Comparison of ENCODE assay signal across 1 cellular context in genomic region chr5:57298295-57298984, GRCh38.
A peak's percentile ranks its signal among the peaks of the same experiment; 100 is the strongest.
TF ChIP-seq lines count a peak whose summit lies in the region.

No MANE protein-coding gene starts in this region.

TF ChIP-seq in HepG2, 621 proteins besides CTCF, POLR2A, EP300 and RAD21 (continued from another document):
- TF ChIP-seq GATAD2A (CRISPR knock-in tag; IDR thresholded peaks at IDR 0.05) (peak; percentile 11; the same call in 1 of the 2 replicates), PRDM15 (CRISPR knock-in tag; IDR thresholded peaks at IDR 0.05) (no peak), ZNF142 (CRISPR knock-in tag; IDR thresholded peaks at IDR 0.05) (no peak), ASH2L (IDR thresholded peaks at IDR 0.05; ENCODE audit: insufficient read length, low read depth, low read length) (no peak), ZNF276 (CRISPR knock-in tag; IDR thresholded peaks at IDR 0.05; ENCODE audit: low read depth) (no peak), HNF4G (IDR thresholded peaks at IDR 0.05; ENCODE audit: borderline replicate concordance, low read depth, low read length) (peak; percentile 57), HNF4G (CRISPR knock-in tag; IDR thresholded peaks at IDR 0.05; ENCODE audit: borderline replicate concordance, low read depth) (no peak), ZNF18 (CRISPR knock-in tag; IDR thresholded peaks at IDR 0.05; ENCODE audit: insufficient replicate concordance) (no peak), KLF9 (CRISPR knock-in tag; IDR thresholded peaks at IDR 0.05; ENCODE audit: low read depth) (no peak), ZMYM4 (CRISPR knock-in tag; IDR thresholded peaks at IDR 0.05) (no peak), RFX1 (IDR thresholded peaks at IDR 0.05) (no peak), YEATS2 (CRISPR knock-in tag; IDR thresholded peaks at IDR 0.05; ENCODE audit: borderline replicate concordance) (no peak)
- TF ChIP-seq, protein P1, sequence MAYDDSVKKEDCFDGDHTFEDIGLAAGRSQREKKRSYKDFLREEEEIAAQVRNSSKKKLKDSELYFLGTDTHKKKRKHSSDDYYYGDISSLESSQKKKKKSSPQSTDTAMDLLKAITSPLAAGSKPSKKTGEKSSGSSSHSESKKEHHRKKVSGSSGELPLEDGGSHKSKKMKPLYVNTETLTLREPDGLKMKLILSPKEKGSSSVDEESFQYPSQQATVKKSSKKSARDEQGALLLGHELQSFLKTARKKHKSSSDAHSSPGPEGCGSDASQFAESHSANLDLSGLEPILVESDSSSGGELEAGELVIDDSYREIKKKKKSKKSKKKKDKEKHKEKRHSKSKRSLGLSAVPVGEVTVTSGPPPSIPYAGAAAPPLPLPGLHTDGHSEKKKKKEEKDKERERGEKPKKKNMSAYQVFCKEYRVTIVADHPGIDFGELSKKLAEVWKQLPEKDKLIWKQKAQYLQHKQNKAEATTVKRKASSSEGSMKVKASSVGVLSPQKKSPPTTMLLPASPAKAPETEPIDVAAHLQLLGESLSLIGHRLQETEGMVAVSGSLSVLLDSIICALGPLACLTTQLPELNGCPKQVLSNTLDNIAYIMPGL (CRISPR knock-in tag; IDR thresholded peaks at IDR 0.05; ENCODE audit: borderline replicate concordance in 1 of 2, low read depth in 1 of 2): 0 out of 4 replicates have a peak, but pooled peaks of 1 of the 2 experiments have one; percentile 47
- TF ChIP-seq, protein P2, sequence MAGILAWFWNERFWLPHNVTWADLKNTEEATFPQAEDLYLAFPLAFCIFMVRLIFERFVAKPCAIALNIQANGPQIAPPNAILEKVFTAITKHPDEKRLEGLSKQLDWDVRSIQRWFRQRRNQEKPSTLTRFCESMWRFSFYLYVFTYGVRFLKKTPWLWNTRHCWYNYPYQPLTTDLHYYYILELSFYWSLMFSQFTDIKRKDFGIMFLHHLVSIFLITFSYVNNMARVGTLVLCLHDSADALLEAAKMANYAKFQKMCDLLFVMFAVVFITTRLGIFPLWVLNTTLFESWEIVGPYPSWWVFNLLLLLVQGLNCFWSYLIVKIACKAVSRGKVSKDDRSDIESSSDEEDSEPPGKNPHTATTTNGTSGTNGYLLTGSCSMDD (CRISPR knock-in tag; IDR thresholded peaks at IDR 0.05): no peak
- TF ChIP-seq, protein P3, sequence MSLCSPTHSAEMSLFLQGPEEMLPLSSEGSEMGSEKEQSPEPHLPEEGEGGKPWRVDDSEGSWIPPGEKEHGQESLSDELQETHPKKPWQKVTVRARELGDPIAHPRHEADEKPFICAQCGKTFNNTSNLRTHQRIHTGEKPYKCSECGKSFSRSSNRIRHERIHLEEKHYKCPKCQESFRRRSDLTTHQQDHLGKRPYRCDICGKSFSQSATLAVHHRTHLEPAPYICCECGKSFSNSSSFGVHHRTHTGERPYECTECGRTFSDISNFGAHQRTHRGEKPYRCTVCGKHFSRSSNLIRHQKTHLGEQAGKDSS (CRISPR knock-in tag; IDR thresholded peaks at IDR 0.05; ENCODE audit: borderline replicate concordance, low read depth): no peak
- TF ChIP-seq, protein P4, sequence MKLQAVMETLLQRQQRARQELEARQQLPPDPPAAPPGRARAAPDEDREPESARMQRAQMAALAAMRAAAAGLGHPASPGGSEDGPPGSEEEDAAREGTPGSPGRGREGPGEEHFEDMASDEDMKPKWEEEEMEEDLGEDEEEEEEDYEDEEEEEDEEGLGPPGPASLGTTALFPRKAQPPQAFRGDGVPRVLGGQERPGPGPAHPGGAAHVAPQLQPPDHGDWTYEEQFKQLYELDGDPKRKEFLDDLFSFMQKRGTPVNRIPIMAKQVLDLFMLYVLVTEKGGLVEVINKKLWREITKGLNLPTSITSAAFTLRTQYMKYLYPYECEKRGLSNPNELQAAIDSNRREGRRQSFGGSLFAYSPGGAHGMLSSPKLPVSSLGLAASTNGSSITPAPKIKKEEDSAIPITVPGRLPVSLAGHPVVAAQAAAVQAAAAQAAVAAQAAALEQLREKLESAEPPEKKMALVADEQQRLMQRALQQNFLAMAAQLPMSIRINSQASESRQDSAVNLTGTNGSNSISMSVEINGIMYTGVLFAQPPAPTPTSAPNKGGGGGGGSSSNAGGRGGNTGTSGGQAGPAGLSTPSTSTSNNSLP (IDR thresholded peaks at IDR 0.05; ENCODE audit: low read depth, low read length): peak; percentile 36; the same call in 1 of the 2 replicates
TF ChIP-seq in HepG2: peak in this region for 7.
